ENCODE assay signal across 24 cellular contexts in genomic region chr7:28551311-28551710, GRCh38.
A peak's percentile ranks its signal among the peaks of the same experiment; 100 is the strongest.
DNase-seq lines count a peak whose midpoint lies in the region; ATAC-seq and TF ChIP-seq lines count a peak whose summit lies in the region.
"Had no signal": no experiment of that assay in that cellular context is flagged by ENCODE, and none has a peak within 500 bp of the region (broad histone marks: within the 10 kb centered on the region; RNA-seq: fewer than 3 reads in every experiment).

No MANE protein-coding gene starts in this region.

- H3K27ac ChIP-seq in ascending aorta: no peak overlapping the region
- H3K27ac ChIP-seq: left lung, SK-N-MC had no signal

- peaks cover 0 to 4% of the 10 kb centered on the region in 2 donors for H3K4me1 ChIP-seq in ascending aorta
- H3K4me1 ChIP-seq: left lung had no signal

- H3K36me3 ChIP-seq in ascending aorta: no peaks in the 10 kb centered on the region
- H3K36me3 ChIP-seq: esophagus squamous epithelium, left lung had no signal

- intact Hi-C loops in ascending aorta (cut with DNase I): no loop called here

- no peaks in the 10 kb centered on the region for H3K9me3 ChIP-seq in ascending aorta
- H3K9me3 ChIP-seq: esophagus squamous epithelium had no signal

- ATAC-seq in HG03432 (IDR thresholded peaks at IDR 0.05; ENCODE audit: unreplicated experiment): no peak
- ATAC-seq: activated CD8-positive, alpha-beta T cell treated with anti-CD3 and anti-CD28 coated beads for 36 hours; activated T-helper 17 cell treated with anti-CD3 and anti-CD28 coated beads, Interleukin-2, amount 50 U/mL, for 72 hours; HepG2; left lung; naive thymus-derived CD4-positive, alpha-beta T cell; T-helper 17 cell had no signal

- DNase-seq in AG20443 (ENCODE audit: low spot score): peak; percentile 24
- DNase-seq in H4 (ENCODE audit: low spot score): peak; percentile 76
- peak; percentile 34 for DNase-seq in astrocyte of the cerebellum (ENCODE audit: low read depth)
- peak; percentile 50 for DNase-seq in myocyte (ENCODE audit: low read depth)
- DNase-seq in ascending aorta (ENCODE audit: low spot score in 2 of 2): no peak
- DNase-seq in ureter (ENCODE audit: low spot score): no peak
- no peak for DNase-seq in NCI-H1694 (lab: John Stamatoyannopoulos, UW)
- DNase-seq: activated CD8-positive, alpha-beta T cell treated with anti-CD3 and anti-CD28 coated beads for 36 hours; central memory CD4-positive, alpha-beta T cell; COR-L47; dermis blood vessel endothelial cell; DND-41; esophagus squamous epithelium; left lung; naive thymus-derived CD4-positive, alpha-beta T cell; NCI-H2029 treated with DMSO at 0.1 percent for 48 hours; NCI-H345; stimulated activated CD4-positive, alpha-beta T cell treated with anti-CD3 and anti-CD28 coated beads, Interleukin-2, amount 100 ng/mL, for 48 hours; T-helper 17 cell; trophoblast cell had no signal

- no peaks in the 10 kb centered on the region for H3K27me3 ChIP-seq in ascending aorta
- H3K27me3 ChIP-seq: esophagus squamous epithelium, left lung had no signal

- no peak overlapping the region for H3K4me3 ChIP-seq in astrocyte of the cerebellum (ENCODE audit: low read depth, low read length)
- H3K4me3 ChIP-seq in ascending aorta: peak overlapping the region in 1 of 2 donors; percentile 33
- H3K4me3 ChIP-seq: left lung, SK-N-MC had no signal

- no peak for TF ChIP-seq CTCF in astrocyte of the cerebellum (IDR thresholded peaks at IDR 0.05; ENCODE audit: low read depth, low read length, missing control alignments)
- no peak for TF ChIP-seq CTCF in ascending aorta (IDR thresholded peaks at IDR 0.05)

- in situ Hi-C loops in astrocyte of the cerebellum (cut with HindIII; ENCODE audit: low sequenced_read_pairs): no loop called here

Comparison
In these comparisons a context has a peak if more than half of its experiments do, and no peak if none do; other contexts are left out.
1. DNase-seq: peak in AG20443 (single experiment), H4 (single experiment), astrocyte of the cerebellum (single experiment) and myocyte (single experiment); none in ascending aorta (0 of 2), ureter (single experiment) and NCI-H1694 (single experiment).